In the genomic region with DNA sequence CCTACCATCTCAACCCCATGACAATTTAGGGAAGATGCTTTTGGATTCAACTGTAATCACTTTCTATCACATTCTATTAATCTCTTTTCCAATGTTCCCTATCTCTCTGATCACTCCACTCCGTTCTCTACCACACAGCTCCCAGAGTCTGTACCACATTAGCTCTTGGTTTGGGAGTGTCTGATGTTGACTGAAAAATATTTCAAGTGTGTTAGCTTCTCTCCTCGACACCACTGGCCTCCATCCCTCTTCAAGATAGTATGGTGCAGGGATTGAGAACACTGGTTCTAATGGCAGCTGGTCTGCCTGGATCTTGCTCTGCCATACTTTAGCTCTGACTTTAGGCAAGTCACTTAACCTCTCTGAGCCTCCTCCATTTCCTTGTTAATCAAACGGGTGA, we compare ENCODE assay signal across 20 cellular contexts.
"Had no signal": no experiment of that assay in that cellular context is flagged by ENCODE, and none has a peak within 500 bp of the region (broad histone marks: within the 10 kb centered on the region; RNA-seq: fewer than 3 reads in every experiment).

No MANE protein-coding gene starts in this region.

- H3K27me3 Mint-ChIP-seq: activated CD8-positive, alpha-beta T cell treated with anti-CD3 and anti-CD28 coated beads for 36 hours; activated naive CD4-positive, alpha-beta T cell treated with anti-CD3 and anti-CD28 coated beads, Interleukin-2, amount 50 U/mL, for 24 hours; stimulated activated naive CD8-positive, alpha-beta T cell treated with anti-CD3 and anti-CD28 coated beads, Interleukin-15, Interleukin-2, amounts not matched to agents 100 ng/mL and 50 ng/mL, for 24 hours had no signal

- H3K27ac Mint-ChIP-seq: activated CD8-positive, alpha-beta T cell treated with anti-CD3 and anti-CD28 coated beads for 36 hours; activated naive CD4-positive, alpha-beta T cell treated with anti-CD3 and anti-CD28 coated beads, Interleukin-2, amount 50 U/mL, for 24 hours; stimulated activated naive CD8-positive, alpha-beta T cell treated with anti-CD3 and anti-CD28 coated beads, Interleukin-15, Interleukin-2, amounts not matched to agents 100 ng/mL and 50 ng/mL, for 24 hours; WTC11 had no signal

- H3K4me3 Mint-ChIP-seq: activated CD8-positive, alpha-beta T cell treated with anti-CD3 and anti-CD28 coated beads for 36 hours; activated naive CD4-positive, alpha-beta T cell treated with anti-CD3 and anti-CD28 coated beads, Interleukin-2, amount 50 U/mL, for 24 hours; nephron; stimulated activated naive CD8-positive, alpha-beta T cell treated with anti-CD3 and anti-CD28 coated beads, Interleukin-15, Interleukin-2, amounts not matched to agents 100 ng/mL and 50 ng/mL, for 24 hours; WTC11 had no signal

- ATAC-seq: activated CD8-positive, alpha-beta T cell treated with anti-CD3 and anti-CD28 coated beads for 36 hours; WTC11 had no signal

- H3K36me3 Mint-ChIP-seq: WTC11 had no signal

- H3K27ac ChIP-seq: coronary artery, tibial nerve, vagina had no signal

- H3K27me3 ChIP-seq: tibial nerve, vagina had no signal

- H3K9me3 Mint-ChIP-seq: activated CD8-positive, alpha-beta T cell treated with anti-CD3 and anti-CD28 coated beads for 36 hours; activated naive CD4-positive, alpha-beta T cell treated with anti-CD3 and anti-CD28 coated beads, Interleukin-2, amount 50 U/mL, for 24 hours; nephron; stimulated activated naive CD8-positive, alpha-beta T cell treated with anti-CD3 and anti-CD28 coated beads, Interleukin-15, Interleukin-2, amounts not matched to agents 100 ng/mL and 50 ng/mL, for 24 hours; WTC11 had no signal

- H3K9me3 ChIP-seq: tibial nerve, vagina had no signal

- H3K4me3 ChIP-seq: coronary artery, tibial nerve, vagina had no signal

- H3K36me3 ChIP-seq: vagina had no signal

- FAIRE-seq: endometrium, keratinocyte had no signal

- DNase-seq: activated CD4-positive, alpha-beta T cell treated with anti-CD3 and anti-CD28 coated beads for 48 hours; activated CD8-positive, alpha-beta T cell treated with anti-CD3 and anti-CD28 coated beads for 36 hours; activated effector memory CD4-positive, alpha-beta T cell treated with anti-CD3 and anti-CD28 coated beads, Interleukin-2, amount 50 U/mL, for 16 hours; activated T-cell treated with anti-CD3 and anti-CD28 coated beads, Interleukin-2, amount 50 U/mL, for 1 hour; amygdala; erythroblast; foreskin melanocyte; glutamatergic neuron; occipital lobe; retina; SW 1271 had no signal
